12 cellular contexts compared by ENCODE assay signal in the genomic region with DNA sequence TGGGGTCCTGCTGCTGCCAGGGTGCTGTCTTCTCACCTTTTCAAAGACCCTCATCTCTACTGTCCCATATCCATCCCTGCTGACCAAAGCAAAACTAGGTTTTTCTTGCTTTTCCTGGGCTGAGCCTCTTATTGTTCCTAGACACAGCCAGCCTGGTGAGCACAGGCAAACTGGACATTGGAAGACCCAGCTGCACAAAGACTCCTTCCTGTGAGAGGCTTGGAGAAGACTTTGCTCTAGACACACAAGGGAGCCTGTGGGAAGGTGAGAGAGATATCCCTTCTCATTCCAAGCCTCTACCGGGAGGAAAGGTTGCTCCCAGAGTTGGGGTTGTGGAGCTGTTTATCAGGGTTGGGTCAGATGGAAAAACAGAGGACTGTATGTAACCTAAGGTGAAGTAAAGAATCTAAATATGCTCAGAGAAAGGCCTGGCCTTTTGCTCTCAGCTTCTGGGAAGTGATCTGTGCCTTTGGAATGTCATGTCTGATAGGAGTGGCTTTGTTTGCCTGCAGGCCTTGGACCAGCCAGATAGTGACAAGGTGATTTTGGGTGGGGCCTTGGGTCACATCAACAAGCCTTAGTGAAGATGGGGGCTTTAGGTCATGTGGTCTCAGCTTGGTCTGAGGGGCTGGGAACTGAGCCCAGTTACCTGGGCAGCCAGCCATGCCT.
DNase-seq lines count a peak whose midpoint lies in the region; ATAC-seq and TF ChIP-seq lines count a peak whose summit lies in the region.
"Had no signal": no experiment of that assay in that cellular context is flagged by ENCODE, and none has a peak within 500 bp of the region (broad histone marks: within the 10 kb centered on the region; RNA-seq: fewer than 3 reads in every experiment).

No MANE protein-coding gene starts in this region.

- H3K36me3 Mint-ChIP-seq in chondrocyte (ENCODE audit: low read depth) = no peaks in the 10 kb centered on the region
- H3K36me3 Mint-ChIP-seq: CD14-positive monocyte; naive thymus-derived CD8-positive, alpha-beta T cell had no signal

- peaks cover 41% of the 10 kb centered on the region for H3K4me1 Mint-ChIP-seq in chondrocyte (ENCODE audit: low read depth)

- peak; percentile 11 for DNase-seq in AG09319 (ENCODE audit: extremely low read depth, low read depth)
- peak; percentile 87 for DNase-seq in LoVo (ENCODE audit: low spot score)
- DNase-seq in chondrocyte (ENCODE audit: low spot score) = no peak
- DNase-seq in SKM-1 (lab: John Stamatoyannopoulos, UW; ENCODE audit: unreplicated experiment) = no peak
- DNase-seq in dorsolateral prefrontal cortex = no peak
- no peak for DNase-seq in activated CD4-positive, alpha-beta T cell treated with anti-CD3 and anti-CD28 coated beads for 1 hour
- DNase-seq: activated gamma-delta T cell; naive thymus-derived CD8-positive, alpha-beta T cell; NCI-H69 had no signal

- no peak overlapping the region for H3K4me3 Mint-ChIP-seq in chondrocyte (ENCODE audit: unreplicated experiment)
- H3K4me3 Mint-ChIP-seq: CD14-positive monocyte; naive thymus-derived CD8-positive, alpha-beta T cell had no signal

- H3K36me3 ChIP-seq in mesodermal cell (ENCODE audit: control insufficient read depth, insufficient read depth, low read length) = no peaks in the 10 kb centered on the region

- WGBS in mesodermal cell (ENCODE audit: insufficient coverage in 2 of 2), 2 experiments = no CpG with 5 or more reads among the region's 1 CpG

- no peaks in the 10 kb centered on the region for H3K9me3 ChIP-seq in mesodermal cell (ENCODE audit: control insufficient read depth, low read length)

- H3K27me3 Mint-ChIP-seq in chondrocyte (ENCODE audit: low read depth) = no peaks in the 10 kb centered on the region
- H3K27me3 Mint-ChIP-seq: naive thymus-derived CD8-positive, alpha-beta T cell had no signal

- peaks cover 0 to 11% (median 0%) of the 10 kb centered on the region in 45 donors for H3K27me3 ChIP-seq in dorsolateral prefrontal cortex

- H3K4me1 ChIP-seq in mesodermal cell (ENCODE audit: control insufficient read depth, insufficient read depth, low read length, poor library complexity, severe bottlenecking) = peaks cover 20% of the 10 kb centered on the region

- H3K4me3 ChIP-seq in mesodermal cell (ENCODE audit: extremely low read depth, insufficient read depth, low read length, poor library complexity, severe bottlenecking) = no peak overlapping the region
- H3K4me3 ChIP-seq in dorsolateral prefrontal cortex = no peak overlapping the region

- H3K27ac ChIP-seq in mesodermal cell (ENCODE audit: low read depth, low read length, severe bottlenecking) = peak overlapping the region; percentile 85
- no peak overlapping the region for H3K27ac ChIP-seq in dorsolateral prefrontal cortex

- peak overlapping the region; percentile 38 for H3K27ac Mint-ChIP-seq in chondrocyte (ENCODE audit: unreplicated experiment)
- H3K27ac Mint-ChIP-seq: CD14-positive monocyte had no signal

- TF ChIP-seq CTCF in AG09319 (IDR thresholded peaks at IDR 0.05; ENCODE audit: low read depth, low read length) (no peak), chondrocyte (IDR thresholded peaks at IDR 0.05) (no peak), dorsolateral prefrontal cortex (IDR thresholded peaks at IDR 0.05 in 54 of 56, conservative IDR thresholded peaks at IDR 0.05 in 2 of 56; ENCODE audit: low read depth in 1 of 56, partially characterized antibody in 56 of 56) (no peak)

- no peak for ATAC-seq in HG02759 (IDR thresholded peaks at IDR 0.05; ENCODE audit: unreplicated experiment)
- ATAC-seq: naive thymus-derived CD8-positive, alpha-beta T cell had no signal

- intact Hi-C loops in dorsolateral prefrontal cortex (cut with DNase I) = no loop called here

- no peaks in the 10 kb centered on the region for H3K9me3 Mint-ChIP-seq in chondrocyte (ENCODE audit: low read depth)
- H3K9me3 Mint-ChIP-seq: naive thymus-derived CD8-positive, alpha-beta T cell had no signal

Comparison
In these comparisons a context has a peak if more than half of its experiments do, and no peak if none do; other contexts are left out.
1. DNase-seq: peak in AG09319 (single experiment) and LoVo (single experiment); none in chondrocyte (single experiment), SKM-1 (single experiment), dorsolateral prefrontal cortex (0 of 10) and activated CD4-positive, alpha-beta T cell treated with anti-CD3 and anti-CD28 coated beads for 1 hour (single experiment).